1 cellular context compared by ENCODE assay signal in the genomic region with DNA sequence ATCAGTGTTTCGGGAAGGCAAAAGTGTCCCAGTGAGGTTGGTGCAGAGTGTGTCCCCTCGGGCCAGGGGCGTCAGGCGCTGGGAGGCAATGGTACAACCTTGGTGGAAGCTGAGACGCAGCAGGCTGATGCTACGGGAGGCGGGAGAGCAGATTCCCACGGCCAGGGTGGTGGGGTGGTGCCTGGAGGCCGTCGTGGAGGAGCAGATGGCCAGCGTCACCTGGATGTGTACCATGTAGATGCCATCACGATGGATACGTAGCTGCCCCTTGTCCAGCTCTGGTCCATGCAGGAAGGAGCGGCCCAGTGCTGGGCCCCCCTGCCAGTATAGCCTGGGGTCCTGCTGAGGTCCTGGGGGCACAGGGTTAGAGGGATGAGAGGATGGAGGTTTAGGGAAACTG.
TF ChIP-seq lines count a peak whose summit lies in the region.

No MANE protein-coding gene starts in this region.

TF ChIP-seq in IMR-90, 13 proteins besides CTCF, POLR2A, EP300 and RAD21:
- TF ChIP-seq RCOR1 (IDR thresholded peaks at IDR 0.05; ENCODE audit: insufficient replicate concordance, low read length) (no peak), FOS (IDR thresholded peaks at IDR 0.05; ENCODE audit: low read depth, low read length) (no peak), BHLHE40 (IDR thresholded peaks at IDR 0.05; ENCODE audit: low read depth, low read length) (no peak), MAFK (IDR thresholded peaks at IDR 0.05; ENCODE audit: low read depth, low read length) (no peak), MAZ (IDR thresholded peaks at IDR 0.05; ENCODE audit: borderline replicate concordance, low read depth, low read length) (no peak), SMC3 (IDR thresholded peaks at IDR 0.05; ENCODE audit: low read depth, low read length) (no peak), RFX5 (IDR thresholded peaks at IDR 0.05; ENCODE audit: low read depth, low read length) (no peak), MXI1 (IDR thresholded peaks at IDR 0.05; ENCODE audit: borderline replicate concordance, low read depth, low read length) (no peak), CEBPB (IDR thresholded peaks at IDR 0.05; ENCODE audit: low read depth, low read length) (no peak), CHD1 (IDR thresholded peaks at IDR 0.05; ENCODE audit: low read depth, low read length) (no peak), NFE2L2 (IDR thresholded peaks at IDR 0.05; ENCODE audit: low read depth, low read length) (no peak)
- TF ChIP-seq, protein P1, sequence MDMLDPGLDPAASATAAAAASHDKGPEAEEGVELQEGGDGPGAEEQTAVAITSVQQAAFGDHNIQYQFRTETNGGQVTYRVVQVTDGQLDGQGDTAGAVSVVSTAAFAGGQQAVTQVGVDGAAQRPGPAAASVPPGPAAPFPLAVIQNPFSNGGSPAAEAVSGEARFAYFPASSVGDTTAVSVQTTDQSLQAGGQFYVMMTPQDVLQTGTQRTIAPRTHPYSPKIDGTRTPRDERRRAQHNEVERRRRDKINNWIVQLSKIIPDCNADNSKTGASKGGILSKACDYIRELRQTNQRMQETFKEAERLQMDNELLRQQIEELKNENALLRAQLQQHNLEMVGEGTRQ (IDR thresholded peaks at IDR 0.05; ENCODE audit: low read depth, low read length): no peak
- TF ChIP-seq, protein P2, sequence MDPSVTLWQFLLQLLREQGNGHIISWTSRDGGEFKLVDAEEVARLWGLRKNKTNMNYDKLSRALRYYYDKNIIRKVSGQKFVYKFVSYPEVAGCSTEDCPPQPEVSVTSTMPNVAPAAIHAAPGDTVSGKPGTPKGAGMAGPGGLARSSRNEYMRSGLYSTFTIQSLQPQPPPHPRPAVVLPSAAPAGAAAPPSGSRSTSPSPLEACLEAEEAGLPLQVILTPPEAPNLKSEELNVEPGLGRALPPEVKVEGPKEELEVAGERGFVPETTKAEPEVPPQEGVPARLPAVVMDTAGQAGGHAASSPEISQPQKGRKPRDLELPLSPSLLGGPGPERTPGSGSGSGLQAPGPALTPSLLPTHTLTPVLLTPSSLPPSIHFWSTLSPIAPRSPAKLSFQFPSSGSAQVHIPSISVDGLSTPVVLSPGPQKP (IDR thresholded peaks at IDR 0.05; ENCODE audit: borderline replicate concordance, low read depth, low read length): no peak
